In the genomic region with DNA sequence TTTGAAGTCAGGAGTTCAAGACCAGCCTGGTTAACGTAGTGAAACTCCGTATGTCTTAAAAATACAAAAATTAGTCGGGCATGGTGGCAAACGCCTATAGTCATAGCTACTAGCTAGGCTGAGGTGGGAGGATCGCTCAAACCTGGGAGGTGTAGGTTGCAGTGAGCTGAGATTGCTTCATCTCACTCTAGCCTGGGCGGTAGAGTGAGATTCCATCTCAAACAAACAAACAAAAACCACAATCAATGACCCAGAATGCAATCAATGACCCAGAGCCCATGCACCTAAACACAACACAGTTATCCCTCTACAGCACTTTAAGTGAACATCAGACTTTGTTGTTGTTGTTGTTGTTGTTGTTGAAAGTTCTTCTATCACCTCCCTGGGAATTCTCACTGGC, we compare ENCODE assay signal across 19 cellular contexts.
"Had no signal": no experiment of that assay in that cellular context is flagged by ENCODE, and none has a peak within 500 bp of the region (broad histone marks: within the 10 kb centered on the region; RNA-seq: fewer than 3 reads in every experiment).

No MANE protein-coding gene starts in this region.

- H3K9me3 ChIP-seq: tibial artery had no signal

- H3K27ac ChIP-seq: tibial artery, WERI-Rb-1 had no signal

- H3K4me3 ChIP-seq: tibial artery had no signal

- H3K27me3 ChIP-seq: tibial artery had no signal

- ATAC-seq: activated T-helper 17 cell treated with anti-CD3 and anti-CD28 coated beads, Interleukin-2, amount 50 U/mL, for 72 hours; effector memory CD8-positive, alpha-beta T cell; left colon had no signal

- H3K36me3 ChIP-seq: tibial artery, WERI-Rb-1 had no signal

- H3K4me1 ChIP-seq: tibial artery had no signal

- DNase-seq: activated CD4-positive, alpha-beta T cell treated with anti-CD3 and anti-CD28 coated beads, Interleukin-2, amount 50 U/mL, for 48 hours; activated naive CD4-positive, alpha-beta T cell; activated naive CD8-positive, alpha-beta T cell treated with anti-CD3 and anti-CD28 coated beads for 36 hours; amniotic stem cell; effector memory CD8-positive, alpha-beta T cell; foreskin melanocyte; hypothalamus; islet precursor cell; left colon; midbrain; posterior cingulate gyrus; stimulated activated CD4-positive, alpha-beta T cell treated with anti-CD3 and anti-CD28 coated beads, Interleukin-12 subunit alpha, Interleukin-12 subunit beta, amount 100 ng/mL, for 4 hours; stimulated activated CD4-positive, alpha-beta T cell treated with anti-CD3 and anti-CD28 coated beads, Interleukin-1b, Interleukin-23, amount 100 ng/mL, for 48 hours; stimulated activated CD8-positive, alpha-beta memory T cell treated with anti-CD3 and anti-CD28 coated beads, Interleukin-4, amount 100 ng/mL, for 48 hours; stimulated activated naive CD4-positive, alpha-beta T cell; substantia nigra; tibial artery; WERI-Rb-1 had no signal
